Comparison of ENCODE assay signal across 8 cellular contexts in the genomic region with DNA sequence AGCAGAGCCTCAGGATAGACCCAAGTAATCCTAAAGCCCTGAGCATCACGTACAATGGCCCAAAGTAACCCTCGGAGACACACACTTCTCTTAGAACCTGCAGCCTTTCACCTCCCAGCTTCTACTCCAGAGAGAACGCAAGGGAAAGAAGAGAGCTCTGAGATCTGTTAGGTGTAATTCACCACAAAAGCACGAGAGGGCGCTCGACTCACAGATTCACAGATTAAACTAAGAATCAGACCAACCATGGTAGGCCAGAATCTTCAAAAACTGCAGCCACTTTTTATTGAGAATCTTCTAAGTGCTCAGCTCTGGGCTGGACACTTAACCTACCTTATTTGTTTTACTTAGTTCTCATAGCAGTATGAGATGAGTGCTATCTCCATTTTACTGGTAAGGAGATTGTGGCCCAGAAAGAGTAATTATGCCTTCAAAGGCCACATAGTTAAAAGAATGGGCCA. TPM values are rescaled to one million over a fixed set of nuclear protein-coding genes. Genes with fewer than 3 reads are reported as not detected.
DNase-seq lines count a peak whose midpoint lies in the region; ATAC-seq, FAIRE-seq and TF ChIP-seq lines count a peak whose summit lies in the region.

No MANE protein-coding gene starts in this region.

- TF ChIP-seq POLR2A in A549 (IDR thresholded peaks at IDR 0.05; ENCODE audit: low read length) (no peak), erythroblast (IDR thresholded peaks at IDR 0.05; ENCODE audit: low read length) (no peak)

- ATAC-seq in A549 (peak; percentile 64 to 65), GM18867 (IDR thresholded peaks at IDR 0.05; ENCODE audit: unreplicated experiment) (peak; percentile 42)

- no peaks in the 10 kb centered on the region for H3K36me3 ChIP-seq in mucosa of stomach (ENCODE audit: control insufficient read depth, insufficient read depth, low read length)

- peak; percentile 97 to 98 for TF ChIP-seq RAD21 in A549 (conservative IDR thresholded peaks at IDR 0.05 in 1 of 2, IDR thresholded peaks at IDR 0.05 in 1 of 2)
- TF ChIP-seq RAD21 in Ishikawa (IDR thresholded peaks at IDR 0.05; ENCODE audit: low read depth), result peak; percentile 95

- H3K4me1 ChIP-seq in A549, result peaks cover 27% of the 10 kb centered on the region; the same call in 2 of the 3 replicates
- H3K4me1 ChIP-seq in mucosa of stomach (ENCODE audit: control insufficient read depth, insufficient read depth, low read length), result peaks cover 6% of the 10 kb centered on the region

- H3K9ac ChIP-seq in mucosa of stomach (ENCODE audit: low read length), result no peak overlapping the region

- TF ChIP-seq EP300 in A549 (IDR thresholded peaks at IDR 0.05) (no peak), Ishikawa (IDR thresholded peaks at IDR 0.05; ENCODE audit: borderline replicate concordance) (no peak)

- H3K27me3 ChIP-seq in mucosa of stomach (ENCODE audit: control insufficient read depth, insufficient read depth, low read length), result no peaks in the 10 kb centered on the region

- DNase-seq in A549 (ENCODE audit: low read depth in 1 of 2, low spot score in 1 of 2) (peak; percentile 87 to 92), OCI-M1 (lab: John Stamatoyannopoulos, UW) (peak; percentile 96), activated T-cell treated with anti-CD3 and anti-CD28 coated beads for 4 hours (peak; percentile 88), erythroblast (lab: John Stamatoyannopoulos, UW) (peak; percentile 91 to 95)
- peak; percentile 71 for DNase-seq in stimulated activated CD8-positive, alpha-beta memory T cell treated with anti-CD3 and anti-CD28 coated beads, Interleukin-4, amount 100 ng/mL, for 24 hours (ENCODE audit: low read depth)

- peak overlapping the region; percentile 76 for H3K4me2 ChIP-seq in A549

- H3K27ac ChIP-seq in A549, result peak overlapping the region; percentile 73 to 95

- TF ChIP-seq CTCF in A549 (IDR thresholded peaks at IDR 0.05), result peak; percentile 98

- FAIRE-seq in A549 (lab: Jason Lieb, UNC), result no peak

- CTCF ChIA-PET in A549 (lab: Yijun Ruan, JAX), result interaction anchor here (0.8 to 25.5 kb wide), 39 partner anchors 9 to 167 kb away, joined by 3 to 1365 read pairs (median 8); partner anchors contain the start of genes CACNB3, FKBP11, RND1 and WNT1

- H3K9me3 ChIP-seq in A549, result no peaks in the 10 kb centered on the region
- H3K9me3 ChIP-seq in mucosa of stomach (ENCODE audit: control insufficient read depth, low read length), result no peaks in the 10 kb centered on the region

- WGBS in A549 (ENCODE audit: missing lambda C conversion rate), result 2% methylated on average over 6 of the region's 6 CpGs

- POLR2A ChIA-PET in A549 (lab: Yijun Ruan, JAX), result interaction anchor here (1.1 to 4.4 kb wide), 4 partner anchors 8 to 37 kb away, joined by 3 to 126 read pairs (median 40); partner anchors contain the start of gene RND1

- H3K4me3 ChIP-seq in A549 (peak overlapping the region; percentile 91), mucosa of stomach (ENCODE audit: low read length) (peak overlapping the region; percentile 2)

TF ChIP-seq in A549, 52 proteins besides CTCF, POLR2A, EP300 and RAD21 (continues in another document):
- peak; percentile 98 for TF ChIP-seq SMC3 (IDR thresholded peaks at IDR 0.05)
- TF ChIP-seq, protein P1, sequence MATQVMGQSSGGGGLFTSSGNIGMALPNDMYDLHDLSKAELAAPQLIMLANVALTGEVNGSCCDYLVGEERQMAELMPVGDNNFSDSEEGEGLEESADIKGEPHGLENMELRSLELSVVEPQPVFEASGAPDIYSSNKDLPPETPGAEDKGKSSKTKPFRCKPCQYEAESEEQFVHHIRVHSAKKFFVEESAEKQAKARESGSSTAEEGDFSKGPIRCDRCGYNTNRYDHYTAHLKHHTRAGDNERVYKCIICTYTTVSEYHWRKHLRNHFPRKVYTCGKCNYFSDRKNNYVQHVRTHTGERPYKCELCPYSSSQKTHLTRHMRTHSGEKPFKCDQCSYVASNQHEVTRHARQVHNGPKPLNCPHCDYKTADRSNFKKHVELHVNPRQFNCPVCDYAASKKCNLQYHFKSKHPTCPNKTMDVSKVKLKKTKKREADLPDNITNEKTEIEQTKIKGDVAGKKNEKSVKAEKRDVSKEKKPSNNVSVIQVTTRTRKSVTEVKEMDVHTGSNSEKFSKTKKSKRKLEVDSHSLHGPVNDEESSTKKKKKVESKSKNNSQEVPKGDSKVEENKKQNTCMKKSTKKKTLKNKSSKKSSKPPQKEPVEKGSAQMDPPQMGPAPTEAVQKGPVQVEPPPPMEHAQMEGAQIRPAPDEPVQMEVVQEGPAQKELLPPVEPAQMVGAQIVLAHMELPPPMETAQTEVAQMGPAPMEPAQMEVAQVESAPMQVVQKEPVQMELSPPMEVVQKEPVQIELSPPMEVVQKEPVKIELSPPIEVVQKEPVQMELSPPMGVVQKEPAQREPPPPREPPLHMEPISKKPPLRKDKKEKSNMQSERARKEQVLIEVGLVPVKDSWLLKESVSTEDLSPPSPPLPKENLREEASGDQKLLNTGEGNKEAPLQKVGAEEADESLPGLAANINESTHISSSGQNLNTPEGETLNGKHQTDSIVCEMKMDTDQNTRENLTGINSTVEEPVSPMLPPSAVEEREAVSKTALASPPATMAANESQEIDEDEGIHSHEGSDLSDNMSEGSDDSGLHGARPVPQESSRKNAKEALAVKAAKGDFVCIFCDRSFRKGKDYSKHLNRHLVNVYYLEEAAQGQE (IDR thresholded peaks at IDR 0.05), result no peak

TF ChIP-seq in Ishikawa, 13 proteins besides CTCF, POLR2A, EP300 and RAD21:
- TF ChIP-seq ZBTB7A (IDR thresholded peaks at IDR 0.05; ENCODE audit: low read depth), result no peak
- TF ChIP-seq, protein P1 (IDR thresholded peaks at IDR 0.05; ENCODE audit: low read depth), result no peak
- TF ChIP-seq YY1 (IDR thresholded peaks at IDR 0.05; ENCODE audit: low read depth), result no peak
- no peak for TF ChIP-seq TCF12 (IDR thresholded peaks at IDR 0.05; ENCODE audit: low read depth)
- no peak for TF ChIP-seq FOXM1 (IDR thresholded peaks at IDR 0.05; ENCODE audit: borderline replicate concordance, low read depth)
- TF ChIP-seq TAF1 (IDR thresholded peaks at IDR 0.05; ENCODE audit: low read depth), result no peak
- no peak for TF ChIP-seq NFIC (IDR thresholded peaks at IDR 0.05)
- TF ChIP-seq CEBPB (IDR thresholded peaks at IDR 0.05), result no peak
TF ChIP-seq in Ishikawa: peak in this region for 0.

RNA-seq across cellular contexts. Expression of gene DDX23, which starts 1.3 kb away (rescaled TPM):
- polyA plus RNA-seq in A549 (2011; rRNA removed) (132 TPM in 2 replicates), A549 (2017; fragmentation: RNase III; extraction: RNeasy Plus Mini Kit Qiagen cat#74134 plus additional on column Dnase treatment) (112 to 119 TPM (median 116 TPM) in 3 replicates)
- polyA plus RNA-seq in A549 (2012; cell fraction: cytosol; rRNA removed), result 96.9 and 97.8 TPM in 2 replicates
- polyA plus RNA-seq in A549 (2012; cell fraction: nucleus; rRNA removed), result 129 and 169 TPM in 2 replicates
- 96.4 and 97.5 TPM in 2 replicates for polyA minus RNA-seq in A549 (2011; rRNA and poly(A)+ RNA removed)

RNA-seq across cellular contexts. Expression of gene RND1, which starts 12.4 kb away (rescaled TPM):
- polyA plus RNA-seq in A549 (2011; rRNA removed), result 37.8 and 54.5 TPM in 2 replicates
- 40.9 and 56.4 TPM in 2 replicates for polyA plus RNA-seq in A549 (2012; cell fraction: cytosol; rRNA removed)
- polyA plus RNA-seq in A549 (2012; cell fraction: nucleus; rRNA removed), result 52.9 and 85.6 TPM in 2 replicates
- polyA plus RNA-seq in A549 (2017; fragmentation: RNase III; extraction: RNeasy Plus Mini Kit Qiagen cat#74134 plus additional on column Dnase treatment), result 16.8 to 28.7 TPM (median 26.5 TPM) in 3 replicates
- polyA minus RNA-seq in A549 (2011; rRNA and poly(A)+ RNA removed), result 59.3 and 68.2 TPM in 2 replicates

RNA-seq across cellular contexts. Expression of gene CACNB3, which starts 35.0 kb away (rescaled TPM):
- polyA plus RNA-seq in A549 (2011; rRNA removed), result 12.9 and 15.4 TPM in 2 replicates
- polyA plus RNA-seq in A549 (2012; cell fraction: cytosol; rRNA removed), result 15.7 and 22.0 TPM in 2 replicates
- polyA plus RNA-seq in A549 (2012; cell fraction: nucleus; rRNA removed), result 46.7 and 47.9 TPM in 2 replicates
- polyA plus RNA-seq in A549 (2017; fragmentation: RNase III; extraction: RNeasy Plus Mini Kit Qiagen cat#74134 plus additional on column Dnase treatment), result 17.2 to 25.8 TPM (median 23.9 TPM) in 3 replicates
- polyA minus RNA-seq in A549 (2011; rRNA and poly(A)+ RNA removed), result 20.3 and 25.5 TPM in 2 replicates

Comparison
In these comparisons a context has a peak if more than half of its experiments do, and no peak if none do; other contexts are left out.
1. Peak in every context shown above with its lines: DNase-seq, ATAC-seq, H3K4me3 ChIP-seq and H3K27ac ChIP-seq.